In genomic region chr1:174953657-174954435, GRCh38 we compare ENCODE assay signal across 8 cellular contexts. TPM values are rescaled to one million over a fixed set of nuclear protein-coding genes. Genes with fewer than 3 reads are reported as not detected.
DNase-seq lines count a peak whose midpoint lies in the region; ATAC-seq and TF ChIP-seq lines count a peak whose summit lies in the region.

No MANE protein-coding gene starts in this region.

- POLR2A ChIA-PET in OCI-LY7 (lab: Charles Lee), result interaction anchor here (0.6 to 3.1 kb wide), 14 partner anchors 9 to 120 kb away, joined by 3 to 34 read pairs (median 4); no protein-coding TSS in a partner anchor

- peak overlapping the region; percentile 39 to 89 (median 74) for H3K27ac Mint-ChIP-seq in naive B cell

- peaks cover 35% of the 10 kb centered on the region for H3K36me3 ChIP-seq in OCI-LY7 (ENCODE audit: insufficient read depth, low read length)
- H3K36me3 ChIP-seq in right atrium auricular region, result no peaks in the 10 kb centered on the region

- H3K9me3 Mint-ChIP-seq in naive B cell, result no peaks in the 10 kb centered on the region

- CTCF ChIA-PET in OCI-LY7 (lab: Charles Lee; ENCODE audit: unreplicated experiment), result interaction anchor here (0.8 to 1.0 kb wide), 3 partner anchors 10 to 14 kb away, joined by 4 read pairs; no protein-coding TSS in a partner anchor

- no peak overlapping the region for H2AFZ ChIP-seq in OCI-LY7 (ENCODE audit: low read length)

- H3K27ac ChIP-seq in OCI-LY7 (ENCODE audit: low read depth, low read length, poor library complexity, severe bottlenecking), result peak overlapping the region; percentile 77
- peak overlapping the region in 1 of 2 donors; percentile 17 for H3K27ac ChIP-seq in right atrium auricular region

- H3K36me3 Mint-ChIP-seq in naive B cell, result peaks cover 0 to 8% of the 10 kb centered on the region in 2 donors

- peaks cover 80% of the 10 kb centered on the region for H3K4me1 ChIP-seq in OCI-LY7 (ENCODE audit: insufficient read depth, low read length, poor library complexity, severe bottlenecking)
- peaks cover 0 to 32% of the 10 kb centered on the region in 2 donors for H3K4me1 ChIP-seq in right atrium auricular region

- H3K4me1 Mint-ChIP-seq in naive B cell, result peaks cover 37 to 47% (median 41%) of the 10 kb centered on the region in 3 donors

- no peaks in the 10 kb centered on the region for H3K9me2 ChIP-seq in OCI-LY7 (ENCODE audit: insufficient read depth, low read length)

- no peak for TF ChIP-seq CTCF in OCI-LY7 (conservative IDR thresholded peaks at IDR 0.05; ENCODE audit: low read length)
- no peak for TF ChIP-seq CTCF in right atrium auricular region (IDR thresholded peaks at IDR 0.05)

- DNase-seq in OCI-LY7 (ENCODE audit: low spot score), result no peak
- DNase-seq in naive B cell, result no peak
- DNase-seq in activated CD4-positive, alpha-beta T cell treated with anti-CD3 and anti-CD28 coated beads, Interleukin-2, amount 50 U/mL, for 48 hours, result no peak
- DNase-seq in OCI-M1 (lab: John Stamatoyannopoulos, UW), result no peak
- DNase-seq in right atrium auricular region (ENCODE audit: low spot score), result no peak

- BruUV-seq in OCI-LY7 (replicated peaks; lab: Mats Ljungman, UMichigan), result no TSS peak

- peak; percentile 50 for ATAC-seq in GM19025 (IDR thresholded peaks at IDR 0.05; ENCODE audit: low read depth, unreplicated experiment)
- peak; percentile 53 for ATAC-seq in HG03280 (IDR thresholded peaks at IDR 0.05; ENCODE audit: unreplicated experiment)
- peak; percentile 48 to 56 for ATAC-seq in naive B cell (ENCODE audit: low read depth in 2 of 2)
- no peak for ATAC-seq in HG03457 (IDR thresholded peaks at IDR 0.05; ENCODE audit: unreplicated experiment)

- intact Hi-C loops in OCI-LY7 (cut with micrococcal nuclease; ENCODE audit: unreplicated experiment), result no loop called here

- no peaks in the 10 kb centered on the region for H3K27me3 Mint-ChIP-seq in naive B cell

- H3K9me3 ChIP-seq in OCI-LY7 (ENCODE audit: low read length) (no peaks in the 10 kb centered on the region), right atrium auricular region (no peaks in the 10 kb centered on the region)

- H3K79me2 ChIP-seq in OCI-LY7 (ENCODE audit: insufficient read depth, low read depth, low read length), result peaks cover 62% of the 10 kb centered on the region

- no peaks in the 10 kb centered on the region for H3K27me3 ChIP-seq in right atrium auricular region

- H3K4me3 Mint-ChIP-seq in naive B cell, result peak overlapping the region in 7 of 8 donors; percentile 17 to 77 (median 61)

- H4K20me1 ChIP-seq in OCI-LY7 (ENCODE audit: insufficient read depth, low read length), result no peaks in the 10 kb centered on the region

- peak overlapping the region; percentile 85 for H3K4me2 ChIP-seq in OCI-LY7 (ENCODE audit: low read length)

- H3K4me3 ChIP-seq in OCI-LY7 (ENCODE audit: low read depth, low read length, poor library complexity, severe bottlenecking) (peak overlapping the region; percentile 52), right atrium auricular region (no peak overlapping the region)

RNA-seq across cellular contexts. Expression of gene CACYBP, which starts 45.9 kb away (rescaled TPM):
- 473 and 1,119 TPM in 2 replicates for total RNA-seq in OCI-LY7 (2014; rRNA removed; shearing (Covaris generic))
- total RNA-seq in OCI-LY7 (2022), result 332 and 343 TPM in 2 replicates
- polyA plus RNA-seq in naive B cell (ENCODE audit: low read depth in 6 of 6), result 100 to 1,000 TPM; 107 to 148 (median 140) TPM
- total RNA-seq in right atrium auricular region, result 10 to 100 TPM; 40.5 to 59.7 TPM

Comparison
In these comparisons a context has a peak if more than half of its experiments do, and no peak if none do; other contexts are left out.
1. RNA of gene CACYBP, which starts 45.9 kb away (total RNA-seq): 332 to 1,119 TPM in OCI-LY7; 40.5 to 59.7 TPM in right atrium auricular region; every median in the first group is over 4 times any median in the second.